In the genomic region with DNA sequence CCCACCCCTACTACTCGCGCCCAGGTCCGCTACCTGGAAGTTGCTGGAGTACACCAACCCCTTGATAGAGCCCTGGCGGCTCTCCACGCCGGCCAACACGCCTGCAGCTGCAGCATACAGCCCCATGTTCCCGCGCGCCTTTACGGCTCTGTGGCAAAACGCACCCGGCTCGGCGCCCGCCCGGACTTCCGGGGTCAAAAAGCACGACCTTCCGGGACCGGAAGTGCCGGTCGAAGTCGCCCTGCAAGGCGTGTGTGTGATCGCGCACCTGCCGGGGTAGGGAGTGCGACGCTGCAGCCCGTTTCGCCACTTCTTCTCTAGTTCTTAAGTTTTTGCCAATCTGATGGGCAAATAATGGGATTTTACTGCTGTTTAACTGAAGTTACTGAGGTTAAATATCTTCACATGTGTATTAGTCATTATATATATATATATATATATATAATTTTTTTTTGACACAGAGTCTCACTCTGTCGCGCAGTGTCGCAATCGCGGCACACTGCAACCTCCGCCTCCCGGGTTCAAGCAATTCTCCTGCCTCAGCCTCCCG, we compare ENCODE assay signal across 1 cellular context.
A peak's percentile ranks its signal among the peaks of the same experiment; 100 is the strongest.
TF ChIP-seq lines count a peak whose summit lies in the region.

A gene (minus strand): TSS at position 162 of the 550 bp plus-strand sequence. CDS start 36 bp downstream, at position 126.

TF ChIP-seq in WTC11, 78 proteins besides CTCF, POLR2A, EP300 and RAD21 (continued from another document and continues in another):
- TF ChIP-seq, protein P1, sequence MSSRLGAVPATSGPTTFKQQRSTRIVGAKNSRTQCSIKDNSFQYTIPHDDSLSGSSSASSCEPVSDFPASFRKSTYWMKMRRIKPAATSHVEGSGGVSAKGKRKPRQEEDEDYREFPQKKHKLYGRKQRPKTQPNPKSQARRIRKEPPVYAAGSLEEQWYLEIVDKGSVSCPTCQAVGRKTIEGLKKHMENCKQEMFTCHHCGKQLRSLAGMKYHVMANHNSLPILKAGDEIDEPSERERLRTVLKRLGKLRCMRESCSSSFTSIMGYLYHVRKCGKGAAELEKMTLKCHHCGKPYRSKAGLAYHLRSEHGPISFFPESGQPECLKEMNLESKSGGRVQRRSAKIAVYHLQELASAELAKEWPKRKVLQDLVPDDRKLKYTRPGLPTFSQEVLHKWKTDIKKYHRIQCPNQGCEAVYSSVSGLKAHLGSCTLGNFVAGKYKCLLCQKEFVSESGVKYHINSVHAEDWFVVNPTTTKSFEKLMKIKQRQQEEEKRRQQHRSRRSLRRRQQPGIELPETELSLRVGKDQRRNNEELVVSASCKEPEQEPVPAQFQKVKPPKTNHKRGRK (CRISPR knock-in tag; IDR thresholded peaks at IDR 0.05; ENCODE audit: borderline replicate concordance): 0 out of 2 replicates have a peak, but pooled peaks have one; percentile 33
- no peak for TF ChIP-seq ATF1 (CRISPR knock-in tag; IDR thresholded peaks at IDR 0.05)
- TF ChIP-seq NFATC4 (CRISPR knock-in tag; IDR thresholded peaks at IDR 0.05): no peak
- TF ChIP-seq, protein P2, sequence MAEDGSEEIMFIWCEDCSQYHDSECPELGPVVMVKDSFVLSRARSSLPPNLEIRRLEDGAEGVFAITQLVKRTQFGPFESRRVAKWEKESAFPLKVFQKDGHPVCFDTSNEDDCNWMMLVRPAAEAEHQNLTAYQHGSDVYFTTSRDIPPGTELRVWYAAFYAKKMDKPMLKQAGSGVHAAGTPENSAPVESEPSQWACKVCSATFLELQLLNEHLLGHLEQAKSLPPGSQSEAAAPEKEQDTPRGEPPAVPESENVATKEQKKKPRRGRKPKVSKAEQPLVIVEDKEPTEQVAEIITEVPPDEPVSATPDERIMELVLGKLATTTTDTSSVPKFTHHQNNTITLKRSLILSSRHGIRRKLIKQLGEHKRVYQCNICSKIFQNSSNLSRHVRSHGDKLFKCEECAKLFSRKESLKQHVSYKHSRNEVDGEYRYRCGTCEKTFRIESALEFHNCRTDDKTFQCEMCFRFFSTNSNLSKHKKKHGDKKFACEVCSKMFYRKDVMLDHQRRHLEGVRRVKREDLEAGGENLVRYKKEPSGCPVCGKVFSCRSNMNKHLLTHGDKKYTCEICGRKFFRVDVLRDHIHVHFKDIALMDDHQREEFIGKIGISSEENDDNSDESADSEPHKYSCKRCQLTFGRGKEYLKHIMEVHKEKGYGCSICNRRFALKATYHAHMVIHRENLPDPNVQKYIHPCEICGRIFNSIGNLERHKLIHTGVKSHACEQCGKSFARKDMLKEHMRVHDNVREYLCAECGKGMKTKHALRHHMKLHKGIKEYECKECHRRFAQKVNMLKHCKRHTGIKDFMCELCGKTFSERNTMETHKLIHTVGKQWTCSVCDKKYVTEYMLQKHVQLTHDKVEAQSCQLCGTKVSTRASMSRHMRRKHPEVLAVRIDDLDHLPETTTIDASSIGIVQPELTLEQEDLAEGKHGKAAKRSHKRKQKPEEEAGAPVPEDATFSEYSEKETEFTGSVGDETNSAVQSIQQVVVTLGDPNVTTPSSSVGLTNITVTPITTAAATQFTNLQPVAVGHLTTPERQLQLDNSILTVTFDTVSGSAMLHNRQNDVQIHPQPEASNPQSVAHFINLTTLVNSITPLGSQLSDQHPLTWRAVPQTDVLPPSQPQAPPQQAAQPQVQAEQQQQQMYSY (CRISPR knock-in tag; IDR thresholded peaks at IDR 0.05): peak; percentile 37; the same call in 1 of the 2 replicates
- TF ChIP-seq, protein P3, sequence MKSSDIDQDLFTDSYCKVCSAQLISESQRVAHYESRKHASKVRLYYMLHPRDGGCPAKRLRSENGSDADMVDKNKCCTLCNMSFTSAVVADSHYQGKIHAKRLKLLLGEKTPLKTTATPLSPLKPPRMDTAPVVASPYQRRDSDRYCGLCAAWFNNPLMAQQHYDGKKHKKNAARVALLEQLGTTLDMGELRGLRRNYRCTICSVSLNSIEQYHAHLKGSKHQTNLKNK (CRISPR knock-in tag; IDR thresholded peaks at IDR 0.05): no peak
- peak; percentile 90; the same call in 1 of the 2 replicates for TF ChIP-seq MYBL2 (CRISPR knock-in tag; IDR thresholded peaks at IDR 0.05)
- TF ChIP-seq CREM (CRISPR knock-in tag; IDR thresholded peaks at IDR 0.05): peak; percentile 78; the same call in 1 of the 2 replicates
- no peak for TF ChIP-seq NR1H2 (CRISPR knock-in tag; IDR thresholded peaks at IDR 0.05)
- TF ChIP-seq, protein P4, sequence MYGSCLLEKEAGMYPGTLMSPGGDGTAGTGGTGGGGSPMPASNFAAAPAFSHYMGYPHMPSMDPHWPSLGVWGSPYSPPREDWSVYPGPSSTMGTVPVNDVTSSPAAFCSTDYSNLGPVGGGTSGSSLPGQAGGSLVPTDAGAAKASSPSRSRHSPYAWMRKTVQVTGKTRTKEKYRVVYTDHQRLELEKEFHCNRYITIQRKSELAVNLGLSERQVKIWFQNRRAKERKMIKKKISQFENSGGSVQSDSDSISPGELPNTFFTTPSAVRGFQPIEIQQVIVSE (CRISPR knock-in tag; IDR thresholded peaks at IDR 0.05; ENCODE audit: borderline replicate concordance): no peak
- TF ChIP-seq FOXJ3 (CRISPR knock-in tag; IDR thresholded peaks at IDR 0.05; ENCODE audit: borderline replicate concordance): 0 out of 2 replicates have a peak, but pooled peaks have one; percentile 42
- TF ChIP-seq NR2C2 (CRISPR knock-in tag; IDR thresholded peaks at IDR 0.05): peak; percentile 74
- TF ChIP-seq ZNF138 (CRISPR knock-in tag; conservative IDR thresholded peaks at IDR 0.05): no peak
- TF ChIP-seq GTF2I (CRISPR knock-in tag; conservative IDR thresholded peaks at IDR 0.05): no peak
- TF ChIP-seq TEAD1 (CRISPR knock-in tag; IDR thresholded peaks at IDR 0.05): peak; percentile 98
- TF ChIP-seq NFYB (CRISPR knock-in tag; conservative IDR thresholded peaks at IDR 0.05; ENCODE audit: low read depth): peak; percentile 24; the same call in 1 of the 2 replicates
- peak; percentile 92 for TF ChIP-seq NFE2L1 (CRISPR knock-in tag; IDR thresholded peaks at IDR 0.05)
- TF ChIP-seq, protein P5, sequence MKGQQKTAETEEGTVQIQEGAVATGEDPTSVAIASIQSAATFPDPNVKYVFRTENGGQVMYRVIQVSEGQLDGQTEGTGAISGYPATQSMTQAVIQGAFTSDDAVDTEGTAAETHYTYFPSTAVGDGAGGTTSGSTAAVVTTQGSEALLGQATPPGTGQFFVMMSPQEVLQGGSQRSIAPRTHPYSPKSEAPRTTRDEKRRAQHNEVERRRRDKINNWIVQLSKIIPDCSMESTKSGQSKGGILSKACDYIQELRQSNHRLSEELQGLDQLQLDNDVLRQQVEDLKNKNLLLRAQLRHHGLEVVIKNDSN (CRISPR knock-in tag; IDR thresholded peaks at IDR 0.05): peak; percentile 79; the same call in 1 of the 2 replicates
- TF ChIP-seq, protein P6, sequence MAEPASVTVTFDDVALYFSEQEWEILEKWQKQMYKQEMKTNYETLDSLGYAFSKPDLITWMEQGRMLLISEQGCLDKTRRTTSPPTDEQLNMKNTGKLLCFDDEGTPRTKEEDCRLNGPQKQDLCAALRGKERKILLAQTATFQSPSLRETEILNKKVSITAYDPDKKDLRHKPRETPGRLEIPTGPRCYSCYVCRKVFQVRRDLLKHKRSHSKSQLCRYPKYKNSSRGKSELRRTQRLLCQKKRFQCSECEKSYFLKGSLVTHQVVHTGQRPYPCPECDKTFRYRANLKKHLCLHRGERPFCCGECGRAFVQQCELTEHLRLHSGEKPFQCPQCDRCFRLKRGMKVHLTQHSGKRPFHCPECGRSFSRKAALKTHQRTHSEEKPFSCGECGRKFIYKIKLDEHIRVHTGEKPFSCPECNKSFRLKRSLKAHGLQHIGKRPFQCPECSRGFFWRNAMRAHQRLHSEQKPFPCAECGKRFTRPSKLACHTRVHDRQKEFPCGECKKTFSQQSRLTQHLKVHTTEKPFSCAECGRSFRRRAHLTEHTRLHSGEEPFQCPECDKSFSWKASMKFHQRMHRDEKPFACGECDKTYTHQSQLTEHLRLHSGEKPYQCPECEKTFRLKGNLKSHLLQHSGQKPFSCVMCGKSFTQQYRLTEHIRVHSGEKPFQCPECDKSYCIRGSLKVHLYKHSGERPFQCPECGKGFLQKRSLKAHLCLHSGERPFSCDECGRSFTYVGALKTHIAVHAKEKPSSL (CRISPR knock-in tag; conservative IDR thresholded peaks at IDR 0.05): no peak
- TF ChIP-seq SMAD4 (CRISPR knock-in tag; IDR thresholded peaks at IDR 0.05): peak; percentile 63; the same call in 1 of the 2 replicates
- TF ChIP-seq, protein P7, sequence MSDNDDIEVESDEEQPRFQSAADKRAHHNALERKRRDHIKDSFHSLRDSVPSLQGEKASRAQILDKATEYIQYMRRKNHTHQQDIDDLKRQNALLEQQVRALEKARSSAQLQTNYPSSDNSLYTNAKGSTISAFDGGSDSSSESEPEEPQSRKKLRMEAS (CRISPR knock-in tag; IDR thresholded peaks at IDR 0.05): peak; percentile 99
- TF ChIP-seq ZNF263 (CRISPR knock-in tag; IDR thresholded peaks at IDR 0.05; ENCODE audit: low read depth): 0 out of 2 replicates have a peak, but pooled peaks have one; percentile 50
- peak; percentile 77; the same call in 1 of the 2 replicates for TF ChIP-seq ZBTB21 (CRISPR knock-in tag; IDR thresholded peaks at IDR 0.05; ENCODE audit: borderline replicate concordance)
- TF ChIP-seq TP53 (CRISPR knock-in tag; IDR thresholded peaks at IDR 0.05): peak; percentile 78; the same call in 1 of the 2 replicates
- TF ChIP-seq, protein P8, sequence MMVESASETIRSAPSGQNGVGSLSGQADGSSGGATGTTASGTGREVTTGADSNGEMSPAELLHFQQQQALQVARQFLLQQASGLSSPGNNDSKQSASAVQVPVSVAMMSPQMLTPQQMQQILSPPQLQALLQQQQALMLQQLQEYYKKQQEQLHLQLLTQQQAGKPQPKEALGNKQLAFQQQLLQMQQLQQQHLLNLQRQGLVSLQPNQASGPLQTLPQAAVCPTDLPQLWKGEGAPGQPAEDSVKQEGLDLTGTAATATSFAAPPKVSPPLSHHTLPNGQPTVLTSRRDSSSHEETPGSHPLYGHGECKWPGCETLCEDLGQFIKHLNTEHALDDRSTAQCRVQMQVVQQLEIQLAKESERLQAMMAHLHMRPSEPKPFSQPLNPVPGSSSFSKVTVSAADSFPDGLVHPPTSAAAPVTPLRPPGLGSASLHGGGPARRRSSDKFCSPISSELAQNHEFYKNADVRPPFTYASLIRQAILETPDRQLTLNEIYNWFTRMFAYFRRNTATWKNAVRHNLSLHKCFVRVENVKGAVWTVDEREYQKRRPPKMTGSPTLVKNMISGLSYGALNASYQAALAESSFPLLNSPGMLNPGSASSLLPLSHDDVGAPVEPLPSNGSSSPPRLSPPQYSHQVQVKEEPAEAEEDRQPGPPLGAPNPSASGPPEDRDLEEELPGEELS (CRISPR knock-in tag; IDR thresholded peaks at IDR 0.05): peak; percentile 98
- TF ChIP-seq, protein P9, sequence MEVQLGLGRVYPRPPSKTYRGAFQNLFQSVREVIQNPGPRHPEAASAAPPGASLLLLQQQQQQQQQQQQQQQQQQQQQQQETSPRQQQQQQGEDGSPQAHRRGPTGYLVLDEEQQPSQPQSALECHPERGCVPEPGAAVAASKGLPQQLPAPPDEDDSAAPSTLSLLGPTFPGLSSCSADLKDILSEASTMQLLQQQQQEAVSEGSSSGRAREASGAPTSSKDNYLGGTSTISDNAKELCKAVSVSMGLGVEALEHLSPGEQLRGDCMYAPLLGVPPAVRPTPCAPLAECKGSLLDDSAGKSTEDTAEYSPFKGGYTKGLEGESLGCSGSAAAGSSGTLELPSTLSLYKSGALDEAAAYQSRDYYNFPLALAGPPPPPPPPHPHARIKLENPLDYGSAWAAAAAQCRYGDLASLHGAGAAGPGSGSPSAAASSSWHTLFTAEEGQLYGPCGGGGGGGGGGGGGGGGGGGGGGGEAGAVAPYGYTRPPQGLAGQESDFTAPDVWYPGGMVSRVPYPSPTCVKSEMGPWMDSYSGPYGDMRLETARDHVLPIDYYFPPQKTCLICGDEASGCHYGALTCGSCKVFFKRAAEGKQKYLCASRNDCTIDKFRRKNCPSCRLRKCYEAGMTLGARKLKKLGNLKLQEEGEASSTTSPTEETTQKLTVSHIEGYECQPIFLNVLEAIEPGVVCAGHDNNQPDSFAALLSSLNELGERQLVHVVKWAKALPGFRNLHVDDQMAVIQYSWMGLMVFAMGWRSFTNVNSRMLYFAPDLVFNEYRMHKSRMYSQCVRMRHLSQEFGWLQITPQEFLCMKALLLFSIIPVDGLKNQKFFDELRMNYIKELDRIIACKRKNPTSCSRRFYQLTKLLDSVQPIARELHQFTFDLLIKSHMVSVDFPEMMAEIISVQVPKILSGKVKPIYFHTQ (CRISPR knock-in tag; IDR thresholded peaks at IDR 0.05): no peak
- TF ChIP-seq, protein P10, sequence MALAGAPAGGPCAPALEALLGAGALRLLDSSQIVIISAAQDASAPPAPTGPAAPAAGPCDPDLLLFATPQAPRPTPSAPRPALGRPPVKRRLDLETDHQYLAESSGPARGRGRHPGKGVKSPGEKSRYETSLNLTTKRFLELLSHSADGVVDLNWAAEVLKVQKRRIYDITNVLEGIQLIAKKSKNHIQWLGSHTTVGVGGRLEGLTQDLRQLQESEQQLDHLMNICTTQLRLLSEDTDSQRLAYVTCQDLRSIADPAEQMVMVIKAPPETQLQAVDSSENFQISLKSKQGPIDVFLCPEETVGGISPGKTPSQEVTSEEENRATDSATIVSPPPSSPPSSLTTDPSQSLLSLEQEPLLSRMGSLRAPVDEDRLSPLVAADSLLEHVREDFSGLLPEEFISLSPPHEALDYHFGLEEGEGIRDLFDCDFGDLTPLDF (CRISPR knock-in tag; IDR thresholded peaks at IDR 0.05): peak; percentile 93; the same call in 1 of the 2 replicates
- TF ChIP-seq, protein P11, sequence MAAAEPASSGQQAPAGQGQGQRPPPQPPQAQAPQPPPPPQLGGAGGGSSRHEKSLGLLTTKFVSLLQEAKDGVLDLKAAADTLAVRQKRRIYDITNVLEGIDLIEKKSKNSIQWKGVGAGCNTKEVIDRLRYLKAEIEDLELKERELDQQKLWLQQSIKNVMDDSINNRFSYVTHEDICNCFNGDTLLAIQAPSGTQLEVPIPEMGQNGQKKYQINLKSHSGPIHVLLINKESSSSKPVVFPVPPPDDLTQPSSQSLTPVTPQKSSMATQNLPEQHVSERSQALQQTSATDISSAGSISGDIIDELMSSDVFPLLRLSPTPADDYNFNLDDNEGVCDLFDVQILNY (CRISPR knock-in tag; IDR thresholded peaks at IDR 0.05): peak; percentile 80
- TF ChIP-seq, protein P12, sequence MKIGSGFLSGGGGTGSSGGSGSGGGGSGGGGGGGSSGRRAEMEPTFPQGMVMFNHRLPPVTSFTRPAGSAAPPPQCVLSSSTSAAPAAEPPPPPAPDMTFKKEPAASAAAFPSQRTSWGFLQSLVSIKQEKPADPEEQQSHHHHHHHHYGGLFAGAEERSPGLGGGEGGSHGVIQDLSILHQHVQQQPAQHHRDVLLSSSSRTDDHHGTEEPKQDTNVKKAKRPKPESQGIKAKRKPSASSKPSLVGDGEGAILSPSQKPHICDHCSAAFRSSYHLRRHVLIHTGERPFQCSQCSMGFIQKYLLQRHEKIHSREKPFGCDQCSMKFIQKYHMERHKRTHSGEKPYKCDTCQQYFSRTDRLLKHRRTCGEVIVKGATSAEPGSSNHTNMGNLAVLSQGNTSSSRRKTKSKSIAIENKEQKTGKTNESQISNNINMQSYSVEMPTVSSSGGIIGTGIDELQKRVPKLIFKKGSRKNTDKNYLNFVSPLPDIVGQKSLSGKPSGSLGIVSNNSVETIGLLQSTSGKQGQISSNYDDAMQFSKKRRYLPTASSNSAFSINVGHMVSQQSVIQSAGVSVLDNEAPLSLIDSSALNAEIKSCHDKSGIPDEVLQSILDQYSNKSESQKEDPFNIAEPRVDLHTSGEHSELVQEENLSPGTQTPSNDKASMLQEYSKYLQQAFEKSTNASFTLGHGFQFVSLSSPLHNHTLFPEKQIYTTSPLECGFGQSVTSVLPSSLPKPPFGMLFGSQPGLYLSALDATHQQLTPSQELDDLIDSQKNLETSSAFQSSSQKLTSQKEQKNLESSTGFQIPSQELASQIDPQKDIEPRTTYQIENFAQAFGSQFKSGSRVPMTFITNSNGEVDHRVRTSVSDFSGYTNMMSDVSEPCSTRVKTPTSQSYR (CRISPR knock-in tag; IDR thresholded peaks at IDR 0.05): peak; percentile 90; the same call in 1 of the 2 replicates
- TF ChIP-seq GRHL2 (CRISPR knock-in tag; IDR thresholded peaks at IDR 0.05; ENCODE audit: insufficient replicate concordance, severe bottlenecking): no peak
- peak; percentile 91; the same call in 1 of the 2 replicates for TF ChIP-seq SMAD3 (CRISPR knock-in tag; IDR thresholded peaks at IDR 0.05; ENCODE audit: borderline replicate concordance)
